20 cellular contexts compared by ENCODE assay signal in the genomic region with DNA sequence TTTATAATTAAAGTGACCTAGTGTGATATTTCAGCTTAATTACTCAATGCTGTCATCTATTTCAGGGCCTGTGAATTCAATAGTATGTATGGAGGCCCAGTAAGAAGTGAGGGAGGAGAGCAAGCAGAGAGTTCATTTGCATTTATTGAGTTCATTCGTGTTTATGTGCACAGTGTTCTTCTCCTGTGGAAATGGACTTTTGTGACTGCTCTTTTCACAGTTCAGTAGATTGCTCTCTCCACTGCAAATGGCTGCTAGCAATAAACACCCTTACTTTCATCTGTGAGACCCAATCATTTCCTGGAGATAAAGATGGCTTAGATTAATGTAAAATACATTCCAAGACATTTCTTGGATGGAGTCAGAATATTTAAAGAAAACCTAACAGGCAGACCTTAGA.
"Had no signal": no experiment of that assay in that cellular context is flagged by ENCODE, and none has a peak within 500 bp of the region (broad histone marks: within the 10 kb centered on the region; RNA-seq: fewer than 3 reads in every experiment).

No MANE protein-coding gene starts in this region.

- H3K4me1 ChIP-seq: foreskin keratinocyte, thyroid gland had no signal

- ATAC-seq: activated CD8-positive, alpha-beta T cell treated with anti-CD3 and anti-CD28 coated beads for 36 hours; activated T-helper 17 cell treated with anti-CD3 and anti-CD28 coated beads, Interleukin-2, amount 50 U/mL, for 72 hours; effector memory CD8-positive, alpha-beta T cell; foreskin keratinocyte had no signal

- H3K9me3 ChIP-seq: thyroid gland had no signal

- H3K27ac Mint-ChIP-seq: activated B cell treated with CpG ODN at 0.5 μM for 24 hours; activated CD8-positive, alpha-beta T cell treated with anti-CD3 and anti-CD28 coated beads for 36 hours; activated naive CD8-positive, alpha-beta T cell treated with anti-CD3 and anti-CD28 coated beads, Interleukin-2, amount 10 ng/mL, durations not matched to agents 7 days and 5 days; nephron progenitor cell had no signal

- H3K27me3 ChIP-seq: cardiac muscle cell, foreskin keratinocyte, thyroid gland had no signal

- H3K4me3 Mint-ChIP-seq: activated B cell treated with CpG ODN at 0.5 μM for 24 hours; activated CD8-positive, alpha-beta T cell treated with anti-CD3 and anti-CD28 coated beads for 36 hours; activated naive CD8-positive, alpha-beta T cell treated with anti-CD3 and anti-CD28 coated beads, Interleukin-2, amount 10 ng/mL, durations not matched to agents 7 days and 5 days; nephron progenitor cell had no signal

- H3K36me3 ChIP-seq: cardiac muscle cell, thyroid gland had no signal

- DNase-seq: activated B cell treated with CpG ODN at 0.5 μM for 24 hours; activated CD4-positive, alpha-beta T cell treated with anti-CD3 and anti-CD28 coated beads for 4 hours; activated CD8-positive, alpha-beta T cell treated with anti-CD3 and anti-CD28 coated beads for 36 hours; activated naive CD4-positive, alpha-beta T cell treated with Interleukin-2 at 50 U/mL for 16 hours; activated naive CD8-positive, alpha-beta T cell treated with anti-CD3 and anti-CD28 coated beads, Interleukin-2, amount 10 ng/mL, durations not matched to agents 7 days and 5 days; activated T-cell treated with anti-CD3 and anti-CD28 coated beads, Interleukin-2, amount 50 U/mL, for 1 hour; amygdala; effector memory CD8-positive, alpha-beta T cell; foreskin keratinocyte; glutamatergic neuron; mesendoderm; nephron progenitor cell; occipital lobe; stimulated activated CD4-positive, alpha-beta T cell treated with anti-CD3 and anti-CD28 coated beads, Interleukin-12 subunit alpha, Interleukin-12 subunit beta, amount 100 ng/mL, for 4 hours; stimulated activated CD4-positive, alpha-beta T cell treated with anti-CD3 and anti-CD28 coated beads, Interleukin-1b, Interleukin-23, amount 100 ng/mL, for 48 hours; stimulated activated naive CD4-positive, alpha-beta T cell treated with Interleukin-2 at 50 U/mL for 16 hours; thyroid gland had no signal

- H3K9me3 Mint-ChIP-seq: activated B cell treated with CpG ODN at 0.5 μM for 24 hours; activated CD8-positive, alpha-beta T cell treated with anti-CD3 and anti-CD28 coated beads for 36 hours; activated naive CD8-positive, alpha-beta T cell treated with anti-CD3 and anti-CD28 coated beads, Interleukin-2, amount 10 ng/mL, durations not matched to agents 7 days and 5 days; activated T-helper 17 cell treated with anti-CD3 and anti-CD28 coated beads, Interleukin-2, amount 50 U/mL, for 72 hours; effector memory CD8-positive, alpha-beta T cell; nephron progenitor cell had no signal

- H3K27ac ChIP-seq: cardiac muscle cell, epithelial cell of prostate, foreskin keratinocyte had no signal

- H3K4me3 ChIP-seq: cardiac muscle cell, thyroid gland had no signal

- H3K27me3 Mint-ChIP-seq: activated CD8-positive, alpha-beta T cell treated with anti-CD3 and anti-CD28 coated beads for 36 hours; activated T-helper 17 cell treated with anti-CD3 and anti-CD28 coated beads, Interleukin-2, amount 50 U/mL, for 72 hours had no signal
